10 cellular contexts compared by ENCODE assay signal in the genomic region with DNA sequence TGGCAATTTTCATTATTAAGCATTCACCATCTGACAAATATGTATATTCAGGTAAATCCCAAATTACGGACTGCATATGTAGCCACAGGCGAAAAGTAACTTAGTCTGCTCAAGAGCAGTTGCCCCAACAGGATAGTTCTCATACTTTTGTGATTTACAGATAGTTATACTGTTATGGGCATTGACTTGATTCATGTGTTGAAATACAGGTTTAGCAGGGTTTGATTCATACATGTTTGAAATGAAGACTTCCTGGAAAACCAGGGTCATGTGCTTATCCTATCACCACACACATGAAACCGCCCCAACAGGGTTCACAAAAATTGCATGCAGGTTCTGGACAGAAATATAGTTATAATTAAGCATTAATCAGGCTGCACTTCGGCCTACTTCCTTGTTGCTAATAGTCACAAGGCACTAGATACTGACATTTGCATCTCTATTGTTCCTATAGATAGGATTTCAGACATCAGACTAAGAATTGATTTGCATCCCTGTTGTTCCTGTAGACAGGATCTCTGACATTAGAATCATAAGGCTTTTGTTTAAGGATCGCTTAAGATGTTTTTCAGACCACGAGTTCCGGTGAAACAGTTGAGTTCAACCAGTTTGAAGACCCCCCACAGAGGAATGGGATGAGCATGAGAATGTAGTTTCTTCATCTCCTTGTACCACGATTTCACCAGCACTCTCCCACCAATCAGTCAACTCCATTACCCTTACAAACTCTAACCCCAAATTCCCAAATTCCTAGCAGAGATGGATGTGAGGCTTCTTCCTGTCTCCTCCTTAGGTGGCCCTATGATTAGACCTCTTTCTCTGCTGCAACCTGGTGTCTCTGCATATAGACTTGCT. TPM values are rescaled to one million over a fixed set of nuclear protein-coding genes. Genes with fewer than 3 reads are reported as not detected.
A peak's percentile ranks its signal among the peaks of the same experiment; 100 is the strongest.
DNase-seq lines count a peak whose midpoint lies in the region; ATAC-seq and TF ChIP-seq lines count a peak whose summit lies in the region.
"Had no signal": no experiment of that assay in that cellular context is flagged by ENCODE, and none has a peak within 500 bp of the region (broad histone marks: within the 10 kb centered on the region; RNA-seq: fewer than 3 reads in every experiment).

No MANE protein-coding gene starts in this region.

- H3K4me1 ChIP-seq in OCI-LY7 (ENCODE audit: insufficient read depth, low read length, poor library complexity, severe bottlenecking), result peaks cover 29% of the 10 kb centered on the region
- H3K4me1 ChIP-seq in foreskin keratinocyte, result peaks cover 6% of the 10 kb centered on the region
- H3K4me1 ChIP-seq in stomach, result peaks cover 6 to 50% (median 29%) of the 10 kb centered on the region in 4 donors
- H3K4me1 ChIP-seq in heart left ventricle, result peaks cover 0 to 26% (median 12%) of the 10 kb centered on the region in 12 donors

- peaks cover 7% of the 10 kb centered on the region for H3K36me3 Mint-ChIP-seq in activated CD4-positive, alpha-beta T cell treated with anti-CD3 and anti-CD28 coated beads, Interleukin-2, amount 10 ng/mL, durations not matched to agents 24 days and 14 days (ENCODE audit: low read depth)

- ATAC-seq in foreskin keratinocyte, result peak; percentile 84
- no peak for ATAC-seq in heart left ventricle

- no peaks in the 10 kb centered on the region for H3K27me3 Mint-ChIP-seq in activated CD4-positive, alpha-beta T cell treated with anti-CD3 and anti-CD28 coated beads, Interleukin-2, amount 10 ng/mL, durations not matched to agents 24 days and 14 days

- H4K20me1 ChIP-seq in OCI-LY7 (ENCODE audit: insufficient read depth, low read length), result no peaks in the 10 kb centered on the region

- H3K4me3 ChIP-seq in OCI-LY7 (ENCODE audit: low read depth, low read length, poor library complexity, severe bottlenecking) (peak overlapping the region; percentile 93), stomach (no peak overlapping the region), heart left ventricle (no peak overlapping the region)

- peak overlapping the region; percentile 93 for H3K4me3 Mint-ChIP-seq in activated CD4-positive, alpha-beta T cell treated with anti-CD3 and anti-CD28 coated beads, Interleukin-2, amount 10 ng/mL, durations not matched to agents 24 days and 14 days

- POLR2A ChIA-PET in OCI-LY7 (lab: Charles Lee), result interaction anchor here (0.6 to 2.4 kb wide), 4 partner anchors 17 to 314 kb away, joined by 3 to 15 read pairs (median 3); a partner anchor contains a TSS

- TF ChIP-seq EP300 in stomach (IDR thresholded peaks at IDR 0.05), result no peak

- 61 to 76% (median 64%) methylated on average over 8 of the region's 8 CpGs for WGBS in stomach, 5 donors
- 88 to 95% (median 90%) methylated on average over 8 of the region's 8 CpGs for WGBS in heart left ventricle, 4 donors

- BruUV-seq in OCI-LY7 (replicated peaks; lab: Mats Ljungman, UMichigan), result no TSS peak

- TF ChIP-seq CTCF in OCI-LY7 (conservative IDR thresholded peaks at IDR 0.05; ENCODE audit: low read length), result no peak
- TF ChIP-seq CTCF in foreskin keratinocyte (conservative IDR thresholded peaks at IDR 0.05), result no peak
- no peak for TF ChIP-seq CTCF in stomach (IDR thresholded peaks at IDR 0.05)
- no peak for TF ChIP-seq CTCF in heart left ventricle (IDR thresholded peaks at IDR 0.05)

- no peak for DNase-seq in activated CD4-positive, alpha-beta T cell treated with anti-CD3 and anti-CD28 coated beads, Interleukin-2, amount 10 ng/mL, durations not matched to agents 24 days and 14 days
- no peak for DNase-seq in activated CD4-positive, alpha-beta T cell treated with anti-CD3 and anti-CD28 coated beads, Interleukin-2, amount 50 U/mL, for 48 hours
- peak; percentile 47 for DNase-seq in OCI-LY7 (ENCODE audit: low spot score)
- peak; percentile 97 to 99 for DNase-seq in foreskin keratinocyte
- no peak for DNase-seq in stomach
- no peak for DNase-seq in heart left ventricle
- DNase-seq in GM19240 (ENCODE audit: insufficient read length, low spot score), result no peak
- no peak for DNase-seq in NCI-H1092 (lab: John Stamatoyannopoulos, UW)
- DNase-seq: activated CD8-positive, alpha-beta memory T cell treated with anti-CD3 and anti-CD28 coated beads, Interleukin-2, amount 50 U/mL, for 48 hours; NCI-H69 had no signal

- CTCF ChIA-PET in OCI-LY7 (lab: Charles Lee; ENCODE audit: unreplicated experiment), result no interaction called here

- H3K27ac ChIP-seq in OCI-LY7 (ENCODE audit: low read depth, low read length, poor library complexity, severe bottlenecking) (peak overlapping the region; percentile 82), foreskin keratinocyte (peak overlapping the region; percentile 62), stomach (peak overlapping the region in 4 of 5 donors; percentile 26 to 39 (median 37)), heart left ventricle (no peak overlapping the region)

- H3K27ac Mint-ChIP-seq in activated CD4-positive, alpha-beta T cell treated with anti-CD3 and anti-CD28 coated beads, Interleukin-2, amount 10 ng/mL, durations not matched to agents 24 days and 14 days, result peak overlapping the region; percentile 15

- H3K9me3 ChIP-seq in OCI-LY7 (ENCODE audit: low read length) (no peaks in the 10 kb centered on the region), stomach (no peaks in the 10 kb centered on the region), heart left ventricle (no peaks in the 10 kb centered on the region)

- intact Hi-C loops in activated CD4-positive, alpha-beta T cell treated with anti-CD3 and anti-CD28 coated beads, Interleukin-2, amount 10 ng/mL, durations not matched to agents 24 days and 14 days (cut with micrococcal nuclease), result no loop called here
- intact Hi-C loops in OCI-LY7 (cut with micrococcal nuclease; ENCODE audit: unreplicated experiment) (loop anchor here (5.0 kb wide), 2 partner anchors 92 to 163 kb away; a partner anchor contains a TSS), stomach (cut with DNase I; ENCODE audit: low total_unique reads) (no loop called here), heart left ventricle (cut with DNase I) (no loop called here)

- H3K9me2 ChIP-seq in OCI-LY7 (ENCODE audit: insufficient read depth, low read length), result no peaks in the 10 kb centered on the region

- TF ChIP-seq POLR2A in stomach (IDR thresholded peaks at IDR 0.05) (no peak), heart left ventricle (IDR thresholded peaks at IDR 0.05) (no peak)

- no peaks in the 10 kb centered on the region for H3K27me3 ChIP-seq in foreskin keratinocyte
- no peaks in the 10 kb centered on the region for H3K27me3 ChIP-seq in stomach
- H3K27me3 ChIP-seq in heart left ventricle, result no peaks in the 10 kb centered on the region

- H3K36me3 ChIP-seq in OCI-LY7 (ENCODE audit: insufficient read depth, low read length) (peaks cover 8% of the 10 kb centered on the region), stomach (no peaks in the 10 kb centered on the region), heart left ventricle (no peaks in the 10 kb centered on the region)

- H3K4me1 Mint-ChIP-seq in activated CD4-positive, alpha-beta T cell treated with anti-CD3 and anti-CD28 coated beads, Interleukin-2, amount 10 ng/mL, durations not matched to agents 24 days and 14 days, result peaks cover 21% of the 10 kb centered on the region

- no peaks in the 10 kb centered on the region for H3K9me3 Mint-ChIP-seq in activated CD4-positive, alpha-beta T cell treated with anti-CD3 and anti-CD28 coated beads, Interleukin-2, amount 10 ng/mL, durations not matched to agents 24 days and 14 days

- peaks cover 58% of the 10 kb centered on the region for H3K79me2 ChIP-seq in OCI-LY7 (ENCODE audit: insufficient read depth, low read depth, low read length)

- peak overlapping the region; percentile 77; the same call in 1 of the 2 replicates for H2AFZ ChIP-seq in OCI-LY7 (ENCODE audit: low read length)

- peak overlapping the region; percentile 78 for H3K4me2 ChIP-seq in OCI-LY7 (ENCODE audit: low read length)

RNA-seq across cellular contexts. Expression of a gene that starts 2.0 kb away (rescaled TPM):
- 11.7 and 14.2 TPM in 2 replicates for total RNA-seq in activated CD4-positive, alpha-beta T cell treated with anti-CD3 and anti-CD28 coated beads, Interleukin-2, amount 10 ng/mL, durations not matched to agents 24 days and 14 days
- 11.4 and 11.8 TPM in 2 replicates for total RNA-seq in OCI-LY7 (2014; rRNA removed; shearing (Covaris generic))
- 14.2 and 15.5 TPM in 2 replicates for total RNA-seq in OCI-LY7 (2022)
- total RNA-seq in foreskin keratinocyte, result 15.4 and 15.7 TPM in 2 replicates
- 4.0 and 4.2 TPM in 2 replicates for polyA plus RNA-seq in foreskin keratinocyte
- total RNA-seq in stomach, result 10 to 100 TPM; 11.7 to 55.4 (median 13.9) TPM
- polyA plus RNA-seq in stomach, result 1 to 10 TPM; 2.1 to 3.7 (median 2.5) TPM
- total RNA-seq in heart left ventricle, result 10 to 100 TPM in 3 of 9 donors, 1 to 10 TPM in 6; 6.5 to 14.4 (median 8.9) TPM
- 1 to 10 TPM; 2.1 to 4.9 TPM for polyA plus RNA-seq in heart left ventricle

RNA-seq across cellular contexts. Expression of a gene that starts 19.1 kb away (rescaled TPM):
- total RNA-seq in activated CD4-positive, alpha-beta T cell treated with anti-CD3 and anti-CD28 coated beads, Interleukin-2, amount 10 ng/mL, durations not matched to agents 24 days and 14 days, result 0.44 and 0.92 TPM in 2 replicates
- 0.28 and 1.4 TPM in 2 replicates for total RNA-seq in OCI-LY7 (2014; rRNA removed; shearing (Covaris generic))
- total RNA-seq in OCI-LY7 (2022) (1.1 and 1.6 TPM in 2 replicates), foreskin keratinocyte (1.7 and 3.0 TPM in 2 replicates), stomach (1 to 10 TPM in 2 of 5 donors, under 1 TPM in 2, not detected in 1; under 0.01 to 6.1 (median 1.6) TPM), heart left ventricle (1 to 10 TPM in 3 of 9 donors, under 1 TPM in 6; 0.21 to 1.6 (median 0.92) TPM)
- polyA plus RNA-seq in foreskin keratinocyte (0.95 and 1.1 TPM in 2 replicates), stomach (1 to 10 TPM in 2 of 3 donors, under 1 TPM in 1; 0.93 to 1.4 (median 1.2) TPM), heart left ventricle (under 1 TPM; 0.27 to 0.30 TPM)

RNA-seq across cellular contexts. Expression of a gene that starts 50.1 kb away (rescaled TPM):
- total RNA-seq in activated CD4-positive, alpha-beta T cell treated with anti-CD3 and anti-CD28 coated beads, Interleukin-2, amount 10 ng/mL, durations not matched to agents 24 days and 14 days, result 44.7 and 49.9 TPM in 2 replicates
- 13.3 and 15.4 TPM in 2 replicates for total RNA-seq in OCI-LY7 (2014; rRNA removed; shearing (Covaris generic))
- total RNA-seq in OCI-LY7 (2022) (26.6 and 28.3 TPM in 2 replicates), foreskin keratinocyte (25.4 and 30.7 TPM in 2 replicates), stomach (10 to 100 TPM; 12.6 to 86.0 (median 18.9) TPM), heart left ventricle (10 to 100 TPM; 11.0 to 21.4 (median 13.0) TPM)
- polyA plus RNA-seq in foreskin keratinocyte (19.2 and 20.9 TPM in 2 replicates), stomach (1 to 10 TPM; 8.4 to 9.9 (median 8.6) TPM), heart left ventricle (10 to 100 TPM in 1 of 2 donors, 1 to 10 TPM in 1; 6.6 to 12.5 TPM)

RNA-seq across cellular contexts. Expression of a gene that starts 54.7 kb away (rescaled TPM):
- total RNA-seq in activated CD4-positive, alpha-beta T cell treated with anti-CD3 and anti-CD28 coated beads, Interleukin-2, amount 10 ng/mL, durations not matched to agents 24 days and 14 days, result 10.2 and 10.3 TPM in 2 replicates
- total RNA-seq in OCI-LY7 (2014; rRNA removed; shearing (Covaris generic)), result 3.9 and 5.1 TPM in 2 replicates
- total RNA-seq in OCI-LY7 (2022), result 6.8 and 7.7 TPM in 2 replicates
- total RNA-seq in foreskin keratinocyte, result 5.5 and 5.6 TPM in 2 replicates
- polyA plus RNA-seq in foreskin keratinocyte, result 2.8 TPM in 2 replicates
- 10 to 100 TPM in 1 of 5 donors, 1 to 10 TPM in 4; 1.3 to 23.5 (median 8.2) TPM for total RNA-seq in stomach
- polyA plus RNA-seq in stomach, result 1 to 10 TPM; 1.6 to 2.6 (median 2.3) TPM
- total RNA-seq in heart left ventricle, result 1 to 10 TPM; 2.2 to 5.3 (median 3.0) TPM
- polyA plus RNA-seq in heart left ventricle, result 1 to 10 TPM; 1.4 to 2.6 TPM

Comparison
In these comparisons a context has a peak if more than half of its experiments do, and no peak if none do; other contexts are left out.
1. DNase-seq: peak in OCI-LY7 (single experiment) and foreskin keratinocyte (2 of 2); none in activated CD4-positive, alpha-beta T cell treated with anti-CD3 and anti-CD28 coated beads, Interleukin-2, amount 10 ng/mL, durations not matched to agents 24 days and 14 days (single experiment), activated CD4-positive, alpha-beta T cell treated with anti-CD3 and anti-CD28 coated beads, Interleukin-2, amount 50 U/mL, for 48 hours (0 of 2), stomach (single experiment), heart left ventricle (0 of 5), GM19240 (single experiment) and NCI-H1092 (single experiment).
2. H3K27ac ChIP-seq: peak in OCI-LY7 (single experiment), foreskin keratinocyte (single experiment) and stomach (4 of 5); none in heart left ventricle (0 of 12).